Comparison of ENCODE assay signal across 8 cellular contexts in genomic region chr11:2420502-2421225, GRCh38. TPM values are rescaled to one million over a fixed set of nuclear protein-coding genes. Genes with fewer than 3 reads are reported as not detected.
DNase-seq lines count a peak whose midpoint lies in the region; ATAC-seq, FAIRE-seq and TF ChIP-seq lines count a peak whose summit lies in the region.

No MANE protein-coding gene starts in this region.

- peak; percentile 27 for DNase-seq in AG04450 (ENCODE audit: low read depth, low spot score)
- DNase-seq in GM19239 (ENCODE audit: insufficient read length, low spot score), result peak; percentile 98
- peak; percentile 78 for DNase-seq in NAMALWA (ENCODE audit: low spot score)
- DNase-seq in SKM-1 (lab: John Stamatoyannopoulos, UW; ENCODE audit: unreplicated experiment), result peak; percentile 62
- DNase-seq in activated naive CD4-positive, alpha-beta T cell treated with anti-CD3 and anti-CD28 coated beads, Interleukin-2, amount 50 U/mL, for 72 hours (ENCODE audit: low spot score in 2 of 2), result peak in 1 of 2 donors; percentile 76
- DNase-seq in cardiac muscle cell (ENCODE audit: low read depth in 1 of 2, low spot score in 1 of 2), result peak; percentile 81 to 91
- peak; percentile 47 for DNase-seq in prostate gland (ENCODE audit: low spot score)
- peak; percentile 76 for DNase-seq in ureter (ENCODE audit: low spot score)

- POLR2A ChIA-PET in AG04450 (lab: Yijun Ruan, JAX), result interaction anchor here (1.7 kb wide), 1 partner anchor 115 kb away, joined by 5 read pairs; no protein-coding TSS in a partner anchor

- TF ChIP-seq POLR2A in prostate gland (IDR thresholded peaks at IDR 0.05), result peak; percentile 11

- H3K9me3 ChIP-seq in AG04450 (ENCODE audit: control insufficient read depth, insufficient read depth, low read length) (no peaks in the 10 kb centered on the region; the same call in 1 of the 2 replicates), cardiac muscle cell (ENCODE audit: low read depth) (no peaks in the 10 kb centered on the region), prostate gland (no peaks in the 10 kb centered on the region)

- no peaks in the 10 kb centered on the region for H3K9me3 Mint-ChIP-seq in activated naive CD4-positive, alpha-beta T cell treated with anti-CD3 and anti-CD28 coated beads, Interleukin-2, amount 50 U/mL, for 72 hours

- H3K27ac ChIP-seq in AG04450 (ENCODE audit: low read depth, low read length) (no peak overlapping the region), cardiac muscle cell (peak overlapping the region; percentile 3), prostate gland (no peak overlapping the region)

- CTCF ChIA-PET in AG04450 (lab: Charles Lee), result interaction anchor here (0.6 to 3.8 kb wide), 25 partner anchors 12 to 467 kb away, joined by 3 to 116 read pairs (median 5); partner anchors contain the start of genes C11orf21, TSPAN32 and TSSC4

- no peaks in the 10 kb centered on the region for H3K4me1 ChIP-seq in cardiac muscle cell (ENCODE audit: low read depth)
- H3K4me1 ChIP-seq in prostate gland (replicated peaks), result no peaks in the 10 kb centered on the region

- H3K4me3 ChIP-seq in AG04450 (ENCODE audit: low read depth, low read length) (no peak overlapping the region), cardiac muscle cell (no peak overlapping the region), prostate gland (no peak overlapping the region)

- peak; percentile 94 to 96 for ATAC-seq in activated naive CD4-positive, alpha-beta T cell treated with anti-CD3 and anti-CD28 coated beads, Interleukin-2, amount 50 U/mL, for 72 hours

- no peak for FAIRE-seq in GM19239 (lab: Jason Lieb, UNC)

- intact Hi-C loops in prostate gland (cut with DNase I), result loop anchor here (1.0 kb wide), 1 partner anchor 223 kb away; no protein-coding TSS in a partner anchor

- WGBS in prostate gland, result 19% methylated on average over 44 of the region's 44 CpGs

- no peak overlapping the region for H3K27ac Mint-ChIP-seq in activated naive CD4-positive, alpha-beta T cell treated with anti-CD3 and anti-CD28 coated beads, Interleukin-2, amount 50 U/mL, for 72 hours

- H3K27me3 ChIP-seq in AG04450 (ENCODE audit: control insufficient read depth, insufficient read depth, low read length), result peaks cover 8% of the 10 kb centered on the region
- no peaks in the 10 kb centered on the region for H3K27me3 ChIP-seq in cardiac muscle cell
- H3K27me3 ChIP-seq in prostate gland (replicated peaks; ENCODE audit: insufficient read depth), result no peaks in the 10 kb centered on the region

- no peaks in the 10 kb centered on the region for H3K36me3 Mint-ChIP-seq in activated naive CD4-positive, alpha-beta T cell treated with anti-CD3 and anti-CD28 coated beads, Interleukin-2, amount 50 U/mL, for 72 hours

- TF ChIP-seq CTCF in AG04450 (IDR thresholded peaks at IDR 0.05; ENCODE audit: low read depth, low read length), result peak; percentile 92
- peak; percentile 86 for TF ChIP-seq CTCF in cardiac muscle cell (IDR thresholded peaks at IDR 0.05; ENCODE audit: low read depth, low read length)
- TF ChIP-seq CTCF in prostate gland (IDR thresholded peaks at IDR 0.05), result peak; percentile 80 to 97 (median 91)

- H3K36me3 ChIP-seq in cardiac muscle cell (no peaks in the 10 kb centered on the region), prostate gland (no peaks in the 10 kb centered on the region)

RNA-seq across cellular contexts. Expression of gene TSSC4, which starts 20.1 kb away (rescaled TPM):
- polyA plus RNA-seq in AG04450 (2011; rRNA removed) (13.3 and 19.2 TPM in 2 replicates), cardiac muscle cell (71.4 and 94.8 TPM in 2 replicates)
- 10.3 and 15.1 TPM in 2 replicates for polyA minus RNA-seq in AG04450 (2011; rRNA and poly(A)+ RNA removed)
- 10 to 100 TPM; 31.8 to 38.7 TPM for total RNA-seq in activated naive CD4-positive, alpha-beta T cell treated with anti-CD3 and anti-CD28 coated beads, Interleukin-2, amount 50 U/mL, for 72 hours
- total RNA-seq in cardiac muscle cell (61.4 and 71.6 TPM in 2 replicates), prostate gland (10 to 100 TPM; 40.4 to 71.1 TPM), ureter (41.6 TPM)

RNA-seq across cellular contexts. Expression of gene TRPM5, which starts 23.6 kb away (rescaled TPM):
- polyA plus RNA-seq in AG04450 (2011; rRNA removed) (not detected in 2 replicates), cardiac muscle cell (0.33 TPM in 1 of 2 replicates, not detected in the other)
- not detected in 2 replicates for polyA minus RNA-seq in AG04450 (2011; rRNA and poly(A)+ RNA removed)
- not detected for total RNA-seq in activated naive CD4-positive, alpha-beta T cell treated with anti-CD3 and anti-CD28 coated beads, Interleukin-2, amount 50 U/mL, for 72 hours
- total RNA-seq in cardiac muscle cell (0.14 and 0.66 TPM in 2 replicates), prostate gland (under 1 TPM in 1 of 2 donors, not detected in 1; 0.68 TPM), ureter (0.60 TPM)

RNA-seq across cellular contexts. Expression of gene KCNQ1, which starts 24.1 kb away (rescaled TPM):
- polyA plus RNA-seq in AG04450 (2011; rRNA removed) (not detected in 2 replicates), cardiac muscle cell (13.9 and 18.8 TPM in 2 replicates)
- not detected in 2 replicates for polyA minus RNA-seq in AG04450 (2011; rRNA and poly(A)+ RNA removed)
- 10 to 100 TPM; 12.2 to 19.3 TPM for total RNA-seq in activated naive CD4-positive, alpha-beta T cell treated with anti-CD3 and anti-CD28 coated beads, Interleukin-2, amount 50 U/mL, for 72 hours
- total RNA-seq in cardiac muscle cell (7.8 and 18.6 TPM in 2 replicates), prostate gland (10 to 100 TPM; 10.0 to 33.8 TPM), ureter (63.0 TPM)

RNA-seq across cellular contexts. Expression of gene CD81, which starts 43.6 kb away (rescaled TPM):
- polyA plus RNA-seq in AG04450 (2011; rRNA removed) (260 and 359 TPM in 2 replicates), cardiac muscle cell (409 and 444 TPM in 2 replicates)
- polyA minus RNA-seq in AG04450 (2011; rRNA and poly(A)+ RNA removed), result 392 and 552 TPM in 2 replicates
- total RNA-seq in activated naive CD4-positive, alpha-beta T cell treated with anti-CD3 and anti-CD28 coated beads, Interleukin-2, amount 50 U/mL, for 72 hours, result 100 to 1,000 TPM; 107 to 142 TPM
- total RNA-seq in cardiac muscle cell (212 and 264 TPM in 2 replicates), prostate gland (100 to 1,000 TPM; 472 to 927 TPM), ureter (831 TPM)
